ENCODE assay signal across 6 cellular contexts in genomic region chr7:100171087-100171681, GRCh38. TPM values are rescaled to one million over a fixed set of nuclear protein-coding genes. Genes with fewer than 3 reads are reported as not detected.
DNase-seq lines count a peak whose midpoint lies in the region; ATAC-seq and TF ChIP-seq lines count a peak whose summit lies in the region.

No MANE protein-coding gene starts in this region.

- H3K27me3 ChIP-seq in lower lobe of right lung (ENCODE audit: low read depth): peaks cover 31% of the 10 kb centered on the region

- peaks cover 35% of the 10 kb centered on the region for H3K4me1 ChIP-seq in lower lobe of right lung

- TF ChIP-seq CTCF in lower lobe of right lung (IDR thresholded peaks at IDR 0.05): no peak

- H3K36me3 Mint-ChIP-seq in activated T-helper 2 cell treated with anti-CD3 and anti-CD28 coated beads, Interferon-gamma antibody, Interleukin-2, Interleukin-4, amounts not matched to agents 10 μg/mL and 5 μg/mL and 100 μg/mL, durations not matched to agents 14 hours and 24 hours and 36 hours (ENCODE audit: low read depth): peaks cover 8% of the 10 kb centered on the region

- peak; percentile 20 for DNase-seq in COR-L47 (lab: John Stamatoyannopoulos, UW)
- DNase-seq in activated T-helper 2 cell treated with anti-CD3 and anti-CD28 coated beads, Interferon-gamma antibody, Interleukin-2, Interleukin-4, amounts not matched to agents 10 μg/mL and 5 μg/mL and 100 μg/mL, durations not matched to agents 14 hours and 24 hours and 36 hours (ENCODE audit: low spot score): no peak
- DNase-seq in lower lobe of right lung: no peak

- H3K27ac Mint-ChIP-seq in activated T-helper 2 cell treated with anti-CD3 and anti-CD28 coated beads, Interferon-gamma antibody, Interleukin-2, Interleukin-4, amounts not matched to agents 10 μg/mL and 5 μg/mL and 100 μg/mL, durations not matched to agents 14 hours and 24 hours and 36 hours: no peak overlapping the region

- no peaks in the 10 kb centered on the region for H3K9me3 Mint-ChIP-seq in activated T-helper 2 cell treated with anti-CD3 and anti-CD28 coated beads, Interferon-gamma antibody, Interleukin-2, Interleukin-4, amounts not matched to agents 10 μg/mL and 5 μg/mL and 100 μg/mL, durations not matched to agents 14 hours and 24 hours and 36 hours

- intact Hi-C loops in activated T-helper 2 cell treated with anti-CD3 and anti-CD28 coated beads, Interferon-gamma antibody, Interleukin-2, Interleukin-4, amounts not matched to agents 10 μg/mL and 5 μg/mL and 100 μg/mL, durations not matched to agents 14 hours and 24 hours and 36 hours (cut with micrococcal nuclease): no loop called here
- intact Hi-C loops in lower lobe of right lung (cut with DNase I): no loop called here

- H3K4me3 Mint-ChIP-seq in activated T-helper 2 cell treated with anti-CD3 and anti-CD28 coated beads, Interferon-gamma antibody, Interleukin-2, Interleukin-4, amounts not matched to agents 10 μg/mL and 5 μg/mL and 100 μg/mL, durations not matched to agents 14 hours and 24 hours and 36 hours (ENCODE audit: low read depth): peak overlapping the region; percentile 38

- H3K4me1 Mint-ChIP-seq in activated T-helper 2 cell treated with anti-CD3 and anti-CD28 coated beads, Interferon-gamma antibody, Interleukin-2, Interleukin-4, amounts not matched to agents 10 μg/mL and 5 μg/mL and 100 μg/mL, durations not matched to agents 14 hours and 24 hours and 36 hours (ENCODE audit: low read depth): peaks cover 52% of the 10 kb centered on the region

- no peaks in the 10 kb centered on the region for H3K9me3 ChIP-seq in lower lobe of right lung

- no peak overlapping the region for H3K27ac ChIP-seq in lower lobe of right lung

- ATAC-seq in lower lobe of right lung (peak; percentile 27 to 39), HG02870 (IDR thresholded peaks at IDR 0.05; ENCODE audit: unreplicated experiment) (no peak), GM19452 (IDR thresholded peaks at IDR 0.05; ENCODE audit: unreplicated experiment) (no peak), HG02981 (IDR thresholded peaks at IDR 0.05; ENCODE audit: unreplicated experiment) (no peak)

- peak overlapping the region; percentile 45 for H3K4me3 ChIP-seq in lower lobe of right lung

- peaks cover 8% of the 10 kb centered on the region for H3K27me3 Mint-ChIP-seq in activated T-helper 2 cell treated with anti-CD3 and anti-CD28 coated beads, Interferon-gamma antibody, Interleukin-2, Interleukin-4, amounts not matched to agents 10 μg/mL and 5 μg/mL and 100 μg/mL, durations not matched to agents 14 hours and 24 hours and 36 hours (ENCODE audit: low read depth)

- no peaks in the 10 kb centered on the region for H3K36me3 ChIP-seq in lower lobe of right lung

RNA-seq across cellular contexts. Expression of gene GAL3ST4, which starts 2.8 kb away (rescaled TPM):
- 2.4 and 2.8 TPM in 2 replicates for total RNA-seq in activated T-helper 2 cell treated with anti-CD3 and anti-CD28 coated beads, Interferon-gamma antibody, Interleukin-2, Interleukin-4, amounts not matched to agents 10 μg/mL and 5 μg/mL and 100 μg/mL, durations not matched to agents 14 hours and 24 hours and 36 hours
- total RNA-seq in lower lobe of right lung: 5.3 TPM

RNA-seq across cellular contexts. Expression of gene GPC2, which starts 6.0 kb away (rescaled TPM):
- 7.0 and 7.8 TPM in 2 replicates for total RNA-seq in activated T-helper 2 cell treated with anti-CD3 and anti-CD28 coated beads, Interferon-gamma antibody, Interleukin-2, Interleukin-4, amounts not matched to agents 10 μg/mL and 5 μg/mL and 100 μg/mL, durations not matched to agents 14 hours and 24 hours and 36 hours
- 0.77 TPM for total RNA-seq in lower lobe of right lung

RNA-seq across cellular contexts. Expression of gene STAG3, which starts 6.5 kb away (rescaled TPM):
- total RNA-seq in activated T-helper 2 cell treated with anti-CD3 and anti-CD28 coated beads, Interferon-gamma antibody, Interleukin-2, Interleukin-4, amounts not matched to agents 10 μg/mL and 5 μg/mL and 100 μg/mL, durations not matched to agents 14 hours and 24 hours and 36 hours: 20.6 and 22.3 TPM in 2 replicates
- 4.1 TPM for total RNA-seq in lower lobe of right lung

RNA-seq across cellular contexts. Expression of gene TRAPPC14, which starts 12.7 kb away (rescaled TPM):
- 31.2 and 33.2 TPM in 2 replicates for total RNA-seq in activated T-helper 2 cell treated with anti-CD3 and anti-CD28 coated beads, Interferon-gamma antibody, Interleukin-2, Interleukin-4, amounts not matched to agents 10 μg/mL and 5 μg/mL and 100 μg/mL, durations not matched to agents 14 hours and 24 hours and 36 hours
- 24.3 TPM for total RNA-seq in lower lobe of right lung

RNA-seq across cellular contexts. Expression of gene LAMTOR4, which starts 22.5 kb away (rescaled TPM):
- 125 and 130 TPM in 2 replicates for total RNA-seq in activated T-helper 2 cell treated with anti-CD3 and anti-CD28 coated beads, Interferon-gamma antibody, Interleukin-2, Interleukin-4, amounts not matched to agents 10 μg/mL and 5 μg/mL and 100 μg/mL, durations not matched to agents 14 hours and 24 hours and 36 hours
- total RNA-seq in lower lobe of right lung: 131 TPM

Comparison
In these comparisons a context has a peak if more than half of its experiments do, and no peak if none do; other contexts are left out.
1. ATAC-seq: peak in lower lobe of right lung (2 of 2); none in HG02870 (single experiment), GM19452 (single experiment) and HG02981 (single experiment).